Comparison of ENCODE assay signal across 23 cellular contexts in the genomic region with DNA sequence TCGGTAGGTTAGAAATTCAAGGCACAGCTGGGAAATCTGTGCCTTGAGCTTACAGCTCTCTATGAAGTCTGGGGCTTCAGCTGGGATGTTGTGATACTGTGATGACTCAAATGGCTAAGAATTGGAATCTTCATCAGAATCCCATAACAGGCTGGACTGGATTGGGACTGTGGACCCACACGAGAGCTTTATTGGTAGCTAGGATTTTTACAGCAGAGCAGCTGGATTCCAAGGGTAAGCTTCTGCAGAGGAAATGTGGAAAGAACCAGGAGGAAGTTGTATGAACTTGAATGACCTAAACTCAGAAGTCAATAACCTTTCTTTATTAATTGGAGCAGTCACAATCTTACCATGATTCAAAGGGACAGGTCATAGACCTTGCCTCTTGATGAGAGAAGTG.
DNase-seq lines count a peak whose midpoint lies in the region; ATAC-seq and TF ChIP-seq lines count a peak whose summit lies in the region.
"Had no signal": no experiment of that assay in that cellular context is flagged by ENCODE, and none has a peak within 500 bp of the region (broad histone marks: within the 10 kb centered on the region; RNA-seq: fewer than 3 reads in every experiment).

No MANE protein-coding gene starts in this region.

- POLR2A ChIA-PET in IMR-90 (lab: Charles Lee; ENCODE audit: unreplicated experiment), result no interaction called here

- dilution Hi-C loops in IMR-90 (cut with HindIII; ENCODE audit: low sequenced_read_pairs, unreplicated experiment), result no loop called here

- no peak overlapping the region for H4K5ac ChIP-seq in IMR-90 (ENCODE audit: low read depth, low read length)

- no peak overlapping the region for H2BK5ac ChIP-seq in IMR-90 (ENCODE audit: low read depth, low read length, poor library complexity, severe bottlenecking)

- H2AFZ ChIP-seq in IMR-90 (replicated peaks; ENCODE audit: low read length, poor library complexity), result no peak overlapping the region

- H3K4me1 ChIP-seq in IMR-90 (ENCODE audit: control insufficient read depth, insufficient read depth, low read length), result no peaks in the 10 kb centered on the region
- H3K4me1 ChIP-seq: breast epithelium, colonic mucosa, suprapubic skin, uterus had no signal

- no TSS peak for BruUV-seq in IMR-90 (replicated peaks; lab: Mats Ljungman, UMichigan)

- no peaks in the 10 kb centered on the region for H3K9me3 ChIP-seq in IMR-90 (ENCODE audit: control insufficient read depth, insufficient read depth, low read length)
- H3K9me3 ChIP-seq: breast epithelium, colonic mucosa, suprapubic skin, uterus had no signal

- intact Hi-C loops in IMR-90 (cut with micrococcal nuclease), result no loop called here
- intact Hi-C loops in Right ventricle myocardium inferior (cut with DNase I), result no loop called here

- H4K8ac ChIP-seq in IMR-90 (ENCODE audit: low read depth in 2 of 2, low read length in 2 of 2), result no peak overlapping the region

- no peak overlapping the region for H3K56ac ChIP-seq in IMR-90 (ENCODE audit: extremely low read depth, insufficient read depth, low read length)

- H3K4me2 ChIP-seq in IMR-90 (ENCODE audit: low read depth, low read length), result no peak overlapping the region

- H4K91ac ChIP-seq in IMR-90 (ENCODE audit: insufficient read depth, low read depth, low read length), result no peak overlapping the region

- H3K36me3 ChIP-seq in IMR-90 (ENCODE audit: control insufficient read depth, insufficient read depth, low read length), result no peaks in the 10 kb centered on the region
- H3K36me3 ChIP-seq: breast epithelium, colonic mucosa, suprapubic skin, uterus had no signal

- in situ Hi-C loops in IMR-90 (cut with MboI; ENCODE audit: low sequenced_read_pairs), result no loop called here

- no peak for TF ChIP-seq CTCF in IMR-90 (conservative IDR thresholded peaks at IDR 0.05; ENCODE audit: low read depth, low read length)

- DNase-seq in AG20443 (ENCODE audit: low spot score) (peak; percentile 10), IMR-90 (no peak), dedifferentiated amniotic fluid mesenchymal stem cell (ENCODE audit: extremely low spot score) (peak; percentile 62), iris pigment epithelial cell (ENCODE audit: low read depth) (peak; percentile 30), NCI-H2081 (lab: John Stamatoyannopoulos, UW) (no peak), Right ventricle myocardium inferior (ENCODE audit: missing footprints) (no peak)
- no peak for DNase-seq in activated effector memory CD4-positive, alpha-beta T cell treated with Interleukin-2 at 50 U/mL for 16 hours
- DNase-seq: activated CD4-positive, alpha-beta memory T cell treated with anti-CD3 and anti-CD28 coated beads for 36 hours; colonic mucosa; DMS 273 treated with DMSO at 0.1 percent for 48 hours; hypothalamus; kidney; NCI-H187 treated with DMSO at 0.1 percent for 48 hours; NCI-H446; nucleus accumbens; stimulated activated CD4-positive, alpha-beta T cell treated with anti-CD3 and anti-CD28 coated beads, Interleukin-2, amount 100 ng/mL, for 24 hours; T-helper 17 cell; uterus had no signal

- H3K79me1 ChIP-seq in IMR-90 (ENCODE audit: low read depth in 1 of 2, low read length in 2 of 2), result no peaks in the 10 kb centered on the region

- no peak overlapping the region for H2AK5ac ChIP-seq in IMR-90 (ENCODE audit: low read depth, low read length)

- TF ChIP-seq RAD21 in IMR-90 (IDR thresholded peaks at IDR 0.05; ENCODE audit: low read length), result no peak

- H3K27me3 ChIP-seq in IMR-90 (ENCODE audit: control insufficient read depth, insufficient read depth, low read length), result no peaks in the 10 kb centered on the region
- H3K27me3 ChIP-seq: breast epithelium, colonic mucosa, suprapubic skin, uterus had no signal

- no peak overlapping the region for H2BK120ac ChIP-seq in IMR-90 (ENCODE audit: low read depth, low read length)

- H4K20me1 ChIP-seq in IMR-90 (ENCODE audit: insufficient read depth, low read length), result no peaks in the 10 kb centered on the region

- WGBS in IMR-90 (ENCODE audit: extremely low coverage in 2 of 2, insufficient read length in 1 of 2), 2 experiments, result no CpG with 5 or more reads among the region's 2 CpGs

- ATAC-seq in IMR-90 (ENCODE audit: low read depth) (peak; percentile 60), Right ventricle myocardium inferior (no peak), GM21576 (IDR thresholded peaks at IDR 0.05; ENCODE audit: unreplicated experiment) (no peak)
- ATAC-seq: stimulated activated memory B cell treated with anti-CD40 and anti-IgM and Interleukin-4, amounts not matched to agents 10 μg/mL and 1 μg/mL and 100 μg/mL, for 72 hours; T-helper 17 cell had no signal

- no peak overlapping the region for H3K27ac ChIP-seq in IMR-90 (ENCODE audit: insufficient read depth, low read length)
- H3K27ac ChIP-seq: breast epithelium, colonic mucosa, skin epidermis, suprapubic skin, uterus had no signal

- H2AK9ac ChIP-seq in IMR-90 (replicated peaks; ENCODE audit: low read depth, low read length, poor library complexity), result no peak overlapping the region

- H3K23ac ChIP-seq in IMR-90 (ENCODE audit: low read depth, low read length), result no peak overlapping the region

- no peak overlapping the region for H2BK20ac ChIP-seq in IMR-90 (ENCODE audit: low read depth, low read length)

- H3K18ac ChIP-seq in IMR-90 (ENCODE audit: low read depth, low read length), result no peak overlapping the region

- TF ChIP-seq POLR2A in IMR-90 (IDR thresholded peaks at IDR 0.05; ENCODE audit: low read depth, low read length), result no peak

- H3K4ac ChIP-seq in IMR-90 (ENCODE audit: low read depth, low read length), result no peak overlapping the region

- H3K9me1 ChIP-seq in IMR-90 (ENCODE audit: insufficient read depth, low read length), result no peaks in the 10 kb centered on the region

- no peak overlapping the region for H3K4me3 ChIP-seq in IMR-90 (ENCODE audit: insufficient read depth, low read depth, low read length)
- H3K4me3 ChIP-seq: breast epithelium, colonic mucosa, skin epidermis, suprapubic skin, uterus had no signal

- no peak overlapping the region for H2BK15ac ChIP-seq in IMR-90 (ENCODE audit: low read depth, low read length)

- H3K9ac ChIP-seq in IMR-90 (ENCODE audit: low read depth, low read length), result no peak overlapping the region

- no peak overlapping the region for H3K14ac ChIP-seq in IMR-90 (replicated peaks; ENCODE audit: low read depth, low read length)

- CTCF ChIA-PET in IMR-90 (lab: Yijun Ruan, JAX), result interaction anchor here (1.3 to 1.4 kb wide), 2 partner anchors 24 to 937 kb away, joined by 3 read pairs; no protein-coding TSS in a partner anchor

TF ChIP-seq in IMR-90, 13 proteins besides CTCF, POLR2A, EP300 and RAD21:
- TF ChIP-seq NFE2L2 (IDR thresholded peaks at IDR 0.05; ENCODE audit: low read depth, low read length) (no peak), RFX5 (IDR thresholded peaks at IDR 0.05; ENCODE audit: low read depth, low read length) (no peak), SMC3 (IDR thresholded peaks at IDR 0.05; ENCODE audit: low read depth, low read length) (no peak), CEBPB (IDR thresholded peaks at IDR 0.05; ENCODE audit: low read depth, low read length) (no peak), BHLHE40 (IDR thresholded peaks at IDR 0.05; ENCODE audit: low read depth, low read length) (no peak), USF2 (IDR thresholded peaks at IDR 0.05; ENCODE audit: low read depth, low read length) (no peak), MXI1 (IDR thresholded peaks at IDR 0.05; ENCODE audit: borderline replicate concordance, low read depth, low read length) (no peak), MAZ (IDR thresholded peaks at IDR 0.05; ENCODE audit: borderline replicate concordance, low read depth, low read length) (no peak), RCOR1 (IDR thresholded peaks at IDR 0.05; ENCODE audit: insufficient replicate concordance, low read length) (no peak), FOS (IDR thresholded peaks at IDR 0.05; ENCODE audit: low read depth, low read length) (no peak), CHD1 (IDR thresholded peaks at IDR 0.05; ENCODE audit: low read depth, low read length) (no peak)
- TF ChIP-seq, protein P1, sequence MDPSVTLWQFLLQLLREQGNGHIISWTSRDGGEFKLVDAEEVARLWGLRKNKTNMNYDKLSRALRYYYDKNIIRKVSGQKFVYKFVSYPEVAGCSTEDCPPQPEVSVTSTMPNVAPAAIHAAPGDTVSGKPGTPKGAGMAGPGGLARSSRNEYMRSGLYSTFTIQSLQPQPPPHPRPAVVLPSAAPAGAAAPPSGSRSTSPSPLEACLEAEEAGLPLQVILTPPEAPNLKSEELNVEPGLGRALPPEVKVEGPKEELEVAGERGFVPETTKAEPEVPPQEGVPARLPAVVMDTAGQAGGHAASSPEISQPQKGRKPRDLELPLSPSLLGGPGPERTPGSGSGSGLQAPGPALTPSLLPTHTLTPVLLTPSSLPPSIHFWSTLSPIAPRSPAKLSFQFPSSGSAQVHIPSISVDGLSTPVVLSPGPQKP (IDR thresholded peaks at IDR 0.05; ENCODE audit: borderline replicate concordance, low read depth, low read length), result no peak

Comparison
In these comparisons a context has a peak if more than half of its experiments do, and no peak if none do; other contexts are left out.
1. DNase-seq: peak in AG20443 (single experiment), dedifferentiated amniotic fluid mesenchymal stem cell (single experiment) and iris pigment epithelial cell (single experiment); none in IMR-90 (single experiment), activated effector memory CD4-positive, alpha-beta T cell treated with Interleukin-2 at 50 U/mL for 16 hours (single experiment), NCI-H2081 (0 of 2) and Right ventricle myocardium inferior (single experiment).